ENCODE assay signal across 1 cellular context in genomic region chr14:89418976-89419375, GRCh38.
TF ChIP-seq lines count a peak whose summit lies in the region.

No MANE protein-coding gene starts in this region.

TF ChIP-seq in HepG2, 621 proteins besides CTCF, POLR2A, EP300 and RAD21:
- TF ChIP-seq ZNF562 (CRISPR knock-in tag; IDR thresholded peaks at IDR 0.05; ENCODE audit: borderline replicate concordance) (no peak), STAG1 (CRISPR knock-in tag; IDR thresholded peaks at IDR 0.05) (0 out of 2 replicates have a peak, but pooled peaks have one; percentile 6), ZNF607 (CRISPR knock-in tag; IDR thresholded peaks at IDR 0.05; ENCODE audit: borderline replicate concordance) (no peak)
